ENCODE assay signal across 2 cellular contexts in the genomic region with DNA sequence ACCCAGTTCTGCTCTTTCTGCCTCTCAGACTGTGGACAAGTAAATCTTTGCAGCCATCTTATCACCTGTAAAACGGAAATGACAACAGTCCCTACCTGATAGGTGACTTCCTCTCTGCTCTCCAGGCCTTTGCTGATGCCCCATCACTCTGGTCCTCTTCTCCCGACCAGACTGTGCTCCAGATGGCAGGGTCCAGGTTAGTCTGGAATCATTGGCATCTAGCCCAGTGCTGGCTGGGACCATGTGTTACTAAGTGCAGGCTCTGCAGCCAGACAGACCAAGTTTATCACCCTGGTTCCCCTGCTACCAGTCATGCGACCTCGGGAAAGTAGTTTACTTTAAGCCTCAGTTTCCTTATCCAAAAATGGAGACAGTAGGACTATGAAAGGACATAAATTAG.
TF ChIP-seq lines count a peak whose summit lies in the region.

No MANE protein-coding gene starts in this region.

TF ChIP-seq in GM12878, 131 proteins besides CTCF, POLR2A, EP300 and RAD21:
- TF ChIP-seq, protein P1, sequence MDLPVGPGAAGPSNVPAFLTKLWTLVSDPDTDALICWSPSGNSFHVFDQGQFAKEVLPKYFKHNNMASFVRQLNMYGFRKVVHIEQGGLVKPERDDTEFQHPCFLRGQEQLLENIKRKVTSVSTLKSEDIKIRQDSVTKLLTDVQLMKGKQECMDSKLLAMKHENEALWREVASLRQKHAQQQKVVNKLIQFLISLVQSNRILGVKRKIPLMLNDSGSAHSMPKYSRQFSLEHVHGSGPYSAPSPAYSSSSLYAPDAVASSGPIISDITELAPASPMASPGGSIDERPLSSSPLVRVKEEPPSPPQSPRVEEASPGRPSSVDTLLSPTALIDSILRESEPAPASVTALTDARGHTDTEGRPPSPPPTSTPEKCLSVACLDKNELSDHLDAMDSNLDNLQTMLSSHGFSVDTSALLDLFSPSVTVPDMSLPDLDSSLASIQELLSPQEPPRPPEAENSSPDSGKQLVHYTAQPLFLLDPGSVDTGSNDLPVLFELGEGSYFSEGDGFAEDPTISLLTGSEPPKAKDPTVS (IDR thresholded peaks at IDR 0.05; ENCODE audit: low read depth, low read length): no peak
- TF ChIP-seq NR2F1 (conservative IDR thresholded peaks at IDR 0.05) (no peak), ZSCAN29 (IDR thresholded peaks at IDR 0.05) (no peak), WRNIP1 (IDR thresholded peaks at IDR 0.05; ENCODE audit: borderline replicate concordance, low read depth, low read length) (no peak), BMI1 (IDR thresholded peaks at IDR 0.05; ENCODE audit: borderline replicate concordance) (no peak), IKZF2 (IDR thresholded peaks at IDR 0.05) (no peak), SMC3 (IDR thresholded peaks at IDR 0.05; ENCODE audit: borderline replicate concordance, low read length) (no peak), BACH1 (IDR thresholded peaks at IDR 0.05; ENCODE audit: borderline replicate concordance) (no peak), CHD1 (IDR thresholded peaks at IDR 0.05; ENCODE audit: low read depth, low read length) (no peak), RBBP5 (conservative IDR thresholded peaks at IDR 0.05) (no peak), POLR2AphosphoS5 (IDR thresholded peaks at IDR 0.05; ENCODE audit: low read length) (no peak), PML (IDR thresholded peaks at IDR 0.05; ENCODE audit: low read length) (no peak)
TF ChIP-seq in GM12878: peak in this region for 0.

TF ChIP-seq in liver, 16 proteins besides CTCF, POLR2A, EP300 and RAD21:
- no peak for TF ChIP-seq GABPA (IDR thresholded peaks at IDR 0.05 in 1 of 2, conservative IDR thresholded peaks at IDR 0.05 in 1 of 2)
- TF ChIP-seq YY1 (IDR thresholded peaks at IDR 0.05): no peak
- TF ChIP-seq HNF4A (conservative IDR thresholded peaks at IDR 0.05): peak; percentile 48 to 63
- TF ChIP-seq TAF1 (conservative IDR thresholded peaks at IDR 0.05): no peak
- TF ChIP-seq SP1 (IDR thresholded peaks at IDR 0.05): no peak
- no peak for TF ChIP-seq FOXA2 (IDR thresholded peaks at IDR 0.05)
- TF ChIP-seq, protein P2, sequence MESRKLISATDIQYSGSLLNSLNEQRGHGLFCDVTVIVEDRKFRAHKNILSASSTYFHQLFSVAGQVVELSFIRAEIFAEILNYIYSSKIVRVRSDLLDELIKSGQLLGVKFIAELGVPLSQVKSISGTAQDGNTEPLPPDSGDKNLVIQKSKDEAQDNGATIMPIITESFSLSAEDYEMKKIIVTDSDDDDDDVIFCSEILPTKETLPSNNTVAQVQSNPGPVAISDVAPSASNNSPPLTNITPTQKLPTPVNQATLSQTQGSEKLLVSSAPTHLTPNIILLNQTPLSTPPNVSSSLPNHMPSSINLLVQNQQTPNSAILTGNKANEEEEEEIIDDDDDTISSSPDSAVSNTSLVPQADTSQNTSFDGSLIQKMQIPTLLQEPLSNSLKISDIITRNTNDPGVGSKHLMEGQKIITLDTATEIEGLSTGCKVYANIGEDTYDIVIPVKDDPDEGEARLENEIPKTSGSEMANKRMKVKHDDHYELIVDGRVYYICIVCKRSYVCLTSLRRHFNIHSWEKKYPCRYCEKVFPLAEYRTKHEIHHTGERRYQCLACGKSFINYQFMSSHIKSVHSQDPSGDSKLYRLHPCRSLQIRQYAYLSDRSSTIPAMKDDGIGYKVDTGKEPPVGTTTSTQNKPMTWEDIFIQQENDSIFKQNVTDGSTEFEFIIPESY (IDR thresholded peaks at IDR 0.05): no peak
- peak in 1 of 2 donors; percentile 25 for TF ChIP-seq RXRA (IDR thresholded peaks at IDR 0.05)
- no peak for TF ChIP-seq NR2F2 (IDR thresholded peaks at IDR 0.05)
- TF ChIP-seq HNF4G (IDR thresholded peaks at IDR 0.05): no peak
- TF ChIP-seq, protein P3, sequence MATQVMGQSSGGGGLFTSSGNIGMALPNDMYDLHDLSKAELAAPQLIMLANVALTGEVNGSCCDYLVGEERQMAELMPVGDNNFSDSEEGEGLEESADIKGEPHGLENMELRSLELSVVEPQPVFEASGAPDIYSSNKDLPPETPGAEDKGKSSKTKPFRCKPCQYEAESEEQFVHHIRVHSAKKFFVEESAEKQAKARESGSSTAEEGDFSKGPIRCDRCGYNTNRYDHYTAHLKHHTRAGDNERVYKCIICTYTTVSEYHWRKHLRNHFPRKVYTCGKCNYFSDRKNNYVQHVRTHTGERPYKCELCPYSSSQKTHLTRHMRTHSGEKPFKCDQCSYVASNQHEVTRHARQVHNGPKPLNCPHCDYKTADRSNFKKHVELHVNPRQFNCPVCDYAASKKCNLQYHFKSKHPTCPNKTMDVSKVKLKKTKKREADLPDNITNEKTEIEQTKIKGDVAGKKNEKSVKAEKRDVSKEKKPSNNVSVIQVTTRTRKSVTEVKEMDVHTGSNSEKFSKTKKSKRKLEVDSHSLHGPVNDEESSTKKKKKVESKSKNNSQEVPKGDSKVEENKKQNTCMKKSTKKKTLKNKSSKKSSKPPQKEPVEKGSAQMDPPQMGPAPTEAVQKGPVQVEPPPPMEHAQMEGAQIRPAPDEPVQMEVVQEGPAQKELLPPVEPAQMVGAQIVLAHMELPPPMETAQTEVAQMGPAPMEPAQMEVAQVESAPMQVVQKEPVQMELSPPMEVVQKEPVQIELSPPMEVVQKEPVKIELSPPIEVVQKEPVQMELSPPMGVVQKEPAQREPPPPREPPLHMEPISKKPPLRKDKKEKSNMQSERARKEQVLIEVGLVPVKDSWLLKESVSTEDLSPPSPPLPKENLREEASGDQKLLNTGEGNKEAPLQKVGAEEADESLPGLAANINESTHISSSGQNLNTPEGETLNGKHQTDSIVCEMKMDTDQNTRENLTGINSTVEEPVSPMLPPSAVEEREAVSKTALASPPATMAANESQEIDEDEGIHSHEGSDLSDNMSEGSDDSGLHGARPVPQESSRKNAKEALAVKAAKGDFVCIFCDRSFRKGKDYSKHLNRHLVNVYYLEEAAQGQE (IDR thresholded peaks at IDR 0.05): peak; percentile 21
- no peak for TF ChIP-seq JUND (IDR thresholded peaks at IDR 0.05)
